In the genomic region with DNA sequence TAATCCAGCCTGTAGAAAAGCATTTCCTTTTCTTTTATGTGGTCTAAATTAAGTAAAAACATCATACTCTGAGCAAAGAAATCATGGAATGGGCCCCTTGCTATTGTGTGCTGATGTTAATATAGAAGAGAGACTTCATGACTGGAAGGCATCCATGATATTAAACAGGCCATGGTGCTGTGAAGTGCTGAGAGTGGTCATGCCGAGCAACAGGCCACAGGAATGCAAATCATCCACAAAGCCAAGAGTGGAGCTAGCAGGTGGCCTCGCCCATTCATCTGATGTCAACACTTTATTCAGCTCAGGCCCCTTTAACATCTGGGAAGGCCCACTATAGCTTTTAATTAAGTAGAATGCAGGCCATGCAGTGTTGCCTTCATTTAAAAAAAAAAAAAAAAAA, we compare ENCODE assay signal across 12 cellular contexts.
A peak's percentile ranks its signal among the peaks of the same experiment; 100 is the strongest.
DNase-seq lines count a peak whose midpoint lies in the region; ATAC-seq and TF ChIP-seq lines count a peak whose summit lies in the region.
"Had no signal": no experiment of that assay in that cellular context is flagged by ENCODE, and none has a peak within 500 bp of the region (broad histone marks: within the 10 kb centered on the region; RNA-seq: fewer than 3 reads in every experiment).

No MANE protein-coding gene starts in this region.

- H3K4me3 ChIP-seq in brain microvascular endothelial cell (ENCODE audit: low read depth, low read length), result no peak overlapping the region
- H3K4me3 ChIP-seq in iPS-20b (ENCODE audit: low read length), result no peak overlapping the region

- H3K9me3 ChIP-seq in iPS-20b (ENCODE audit: insufficient read depth, low read depth, low read length), result no peaks in the 10 kb centered on the region

- no peak overlapping the region for H3K9ac ChIP-seq in iPS-20b (ENCODE audit: low read depth, low read length)

- CTCF ChIA-PET in activated CD4-positive, alpha-beta T cell treated with anti-CD3 and anti-CD28 coated beads for 36 hours (lab: Charles Lee), result no interaction called here

- H3K27ac ChIP-seq in brain microvascular endothelial cell (no peak overlapping the region), iPS-20b (ENCODE audit: low read length) (peak overlapping the region; percentile 22)

- TF ChIP-seq CTCF in brain microvascular endothelial cell (IDR thresholded peaks at IDR 0.05; ENCODE audit: low read depth, low read length, missing control alignments), result no peak

- H3K4me1 Mint-ChIP-seq in activated CD4-positive, alpha-beta T cell treated with anti-CD3 and anti-CD28 coated beads for 36 hours, result no peaks in the 10 kb centered on the region
- H3K4me1 Mint-ChIP-seq: activated CD4-positive, alpha-beta T cell treated with anti-CD3 and anti-CD28 coated beads, Interleukin-2, amount 10 ng/mL, durations not matched to agents 7 days and 5 days; activated naive CD8-positive, alpha-beta T cell treated with anti-CD3 and anti-CD28 coated beads, Interleukin-2, amount 10 ng/mL, durations not matched to agents 7 days and 5 days; B cell had no signal

- H3K27me3 Mint-ChIP-seq in activated CD4-positive, alpha-beta T cell treated with anti-CD3 and anti-CD28 coated beads for 36 hours, result no peaks in the 10 kb centered on the region
- H3K27me3 Mint-ChIP-seq: activated CD4-positive, alpha-beta T cell treated with anti-CD3 and anti-CD28 coated beads, Interleukin-2, amount 10 ng/mL, durations not matched to agents 7 days and 5 days; activated naive CD8-positive, alpha-beta T cell treated with anti-CD3 and anti-CD28 coated beads, Interleukin-2, amount 10 ng/mL, durations not matched to agents 7 days and 5 days; B cell had no signal

- no peak for ATAC-seq in HG03196 (IDR thresholded peaks at IDR 0.05; ENCODE audit: unreplicated experiment)
- ATAC-seq in activated CD4-positive, alpha-beta T cell treated with anti-CD3 and anti-CD28 coated beads for 36 hours, result no peak

- in situ Hi-C loops in ACHN (cut with HindIII; ENCODE audit: low pct_ligation_motif_present, low pct_unique_long_range_greater_than_20kb, low sequenced_read_pairs) (no loop called here), brain microvascular endothelial cell (cut with HindIII; ENCODE audit: low pct_ligation_motif_present, low sequenced_read_pairs) (no loop called here)

- no peak overlapping the region for H3K4me3 Mint-ChIP-seq in activated CD4-positive, alpha-beta T cell treated with anti-CD3 and anti-CD28 coated beads for 36 hours
- H3K4me3 Mint-ChIP-seq: activated CD4-positive, alpha-beta T cell treated with anti-CD3 and anti-CD28 coated beads, Interleukin-2, amount 10 ng/mL, durations not matched to agents 7 days and 5 days; activated naive CD8-positive, alpha-beta T cell treated with anti-CD3 and anti-CD28 coated beads, Interleukin-2, amount 10 ng/mL, durations not matched to agents 7 days and 5 days; B cell had no signal

- H3K4me1 ChIP-seq in iPS-20b (ENCODE audit: insufficient read depth, low read length), result peaks cover 26% of the 10 kb centered on the region

- H3K27ac Mint-ChIP-seq in activated CD4-positive, alpha-beta T cell treated with anti-CD3 and anti-CD28 coated beads for 36 hours, result no peak overlapping the region
- H3K27ac Mint-ChIP-seq: activated CD4-positive, alpha-beta T cell treated with anti-CD3 and anti-CD28 coated beads, Interleukin-2, amount 10 ng/mL, durations not matched to agents 7 days and 5 days; activated naive CD8-positive, alpha-beta T cell treated with anti-CD3 and anti-CD28 coated beads, Interleukin-2, amount 10 ng/mL, durations not matched to agents 7 days and 5 days; B cell had no signal

- intact Hi-C loops in activated CD4-positive, alpha-beta T cell treated with anti-CD3 and anti-CD28 coated beads for 36 hours (cut with DNase I, micrococcal nuclease), result no loop called here

- H3K27me3 ChIP-seq in brain microvascular endothelial cell (replicated peaks), result no peaks in the 10 kb centered on the region
- H3K27me3 ChIP-seq in iPS-20b (ENCODE audit: insufficient read depth, low read length), result no peaks in the 10 kb centered on the region

- H3K36me3 ChIP-seq in brain microvascular endothelial cell (replicated peaks) (no peaks in the 10 kb centered on the region), iPS-20b (ENCODE audit: insufficient read depth, low read depth, low read length) (no peaks in the 10 kb centered on the region)

- DNase-seq in ACHN, result peak; percentile 78
- peak; percentile 36 for DNase-seq in HS-5 (ENCODE audit: low read depth)
- DNase-seq in brain microvascular endothelial cell, result peak; percentile 76
- DNase-seq in NCI-H2196 (lab: John Stamatoyannopoulos, UW; ENCODE audit: unreplicated experiment), result no peak
- DNase-seq in activated CD4-positive, alpha-beta T cell treated with anti-CD3 and anti-CD28 coated beads for 36 hours, result no peak
- DNase-seq in activated naive CD4-positive, alpha-beta T cell treated with Interleukin-2 at 50 U/mL for 16 hours, result no peak
- DNase-seq: activated CD4-positive, alpha-beta T cell treated with anti-CD3 and anti-CD28 coated beads, Interleukin-2, amount 10 ng/mL, durations not matched to agents 7 days and 5 days; activated naive CD8-positive, alpha-beta T cell treated with anti-CD3 and anti-CD28 coated beads, Interleukin-2, amount 10 ng/mL, durations not matched to agents 7 days and 5 days; NCI-H1436 had no signal

- POLR2A ChIA-PET in activated CD4-positive, alpha-beta T cell treated with anti-CD3 and anti-CD28 coated beads for 36 hours (lab: Charles Lee), result no interaction called here

- no peaks in the 10 kb centered on the region for H3K36me3 Mint-ChIP-seq in activated CD4-positive, alpha-beta T cell treated with anti-CD3 and anti-CD28 coated beads for 36 hours (ENCODE audit: low read depth)
- H3K36me3 Mint-ChIP-seq: activated naive CD8-positive, alpha-beta T cell treated with anti-CD3 and anti-CD28 coated beads, Interleukin-2, amount 10 ng/mL, durations not matched to agents 7 days and 5 days had no signal

- peaks cover 3% of the 10 kb centered on the region for H3K9me3 Mint-ChIP-seq in activated CD4-positive, alpha-beta T cell treated with anti-CD3 and anti-CD28 coated beads for 36 hours (ENCODE audit: low read depth)
- H3K9me3 Mint-ChIP-seq: activated CD4-positive, alpha-beta T cell treated with anti-CD3 and anti-CD28 coated beads, Interleukin-2, amount 10 ng/mL, durations not matched to agents 7 days and 5 days had no signal

Comparison
In these comparisons a context has a peak if more than half of its experiments do, and no peak if none do; other contexts are left out.
1. DNase-seq: peak in ACHN (single experiment), HS-5 (single experiment) and brain microvascular endothelial cell (single experiment); none in NCI-H2196 (single experiment), activated CD4-positive, alpha-beta T cell treated with anti-CD3 and anti-CD28 coated beads for 36 hours (single experiment) and activated naive CD4-positive, alpha-beta T cell treated with Interleukin-2 at 50 U/mL for 16 hours (single experiment).